ENCODE assay signal across 26 cellular contexts in the genomic region with DNA sequence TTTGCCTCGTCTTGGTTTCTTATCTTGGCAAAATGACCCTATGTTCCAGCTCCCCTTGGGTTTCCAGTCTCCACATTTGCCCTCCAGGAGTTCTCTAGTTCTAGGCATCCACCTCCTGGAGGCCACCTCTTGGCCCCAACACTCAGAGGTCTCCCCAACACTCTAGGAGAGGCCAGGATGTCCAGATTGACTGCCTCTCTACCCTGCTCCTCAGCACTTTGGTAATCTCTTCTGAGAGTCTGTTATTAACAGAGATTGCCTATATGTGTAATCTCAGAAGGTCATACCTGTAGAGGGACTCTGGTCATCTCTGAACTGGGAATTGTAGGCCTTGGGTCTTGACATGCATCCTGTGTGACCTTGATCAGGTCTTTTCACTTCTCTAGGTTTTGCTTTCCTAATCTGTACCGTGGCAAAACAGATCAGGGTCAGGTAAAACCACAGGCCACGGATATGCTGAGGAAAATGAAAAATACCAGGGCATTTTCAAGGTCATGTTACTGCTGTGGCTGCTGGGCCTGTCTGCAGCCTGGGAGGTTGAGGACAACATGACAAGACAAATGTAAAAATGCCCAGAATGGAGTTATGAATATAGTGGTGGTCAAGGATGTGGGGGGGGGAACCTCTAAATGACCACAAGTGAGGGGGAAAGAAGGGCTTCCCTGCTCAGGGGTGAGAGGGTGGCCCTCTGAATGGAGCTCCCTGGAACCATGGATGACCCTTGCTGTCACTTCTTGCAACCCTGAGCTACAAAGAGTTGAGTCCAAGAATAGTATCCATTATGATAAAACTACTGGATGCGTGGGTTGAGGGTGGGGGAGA. TPM values are rescaled to one million over a fixed set of nuclear protein-coding genes. Genes with fewer than 3 reads are reported as not detected.
A peak's percentile ranks its signal among the peaks of the same experiment; 100 is the strongest.
DNase-seq lines count a peak whose midpoint lies in the region; ATAC-seq and TF ChIP-seq lines count a peak whose summit lies in the region.
"Had no signal": no experiment of that assay in that cellular context is flagged by ENCODE, and none has a peak within 500 bp of the region (broad histone marks: within the 10 kb centered on the region; RNA-seq: fewer than 3 reads in every experiment).

No MANE protein-coding gene starts in this region.

- TF ChIP-seq EP300 in stomach (IDR thresholded peaks at IDR 0.05) = no peak

- no peak overlapping the region for H3K27ac ChIP-seq in CD8-positive, alpha-beta memory T cell (ENCODE audit: low read depth, low read length)
- H3K27ac ChIP-seq in Karpas-422 (ENCODE audit: low read length) = peak overlapping the region; percentile 10; the same call in 1 of the 2 replicates
- no peak overlapping the region for H3K27ac ChIP-seq in stomach
- H3K27ac ChIP-seq: heart right ventricle, left lung, pancreas, upper lobe of left lung had no signal

- TF ChIP-seq POLR2A in stomach (IDR thresholded peaks at IDR 0.05) = no peak

- TF ChIP-seq CTCF in stomach (IDR thresholded peaks at IDR 0.05) = no peak

- POLR2A ChIA-PET in CD8-positive, alpha-beta memory T cell (lab: Charles Lee) = interaction anchor here (1.0 to 1.2 kb wide), 2 partner anchors 13 to 15 kb away, joined by 3 read pairs; no protein-coding TSS in a partner anchor

- intact Hi-C loops in stomach (cut with DNase I; ENCODE audit: low total_unique reads) = no loop called here

- CTCF ChIA-PET in CD8-positive, alpha-beta memory T cell (lab: Charles Lee) = interaction anchor here (1.0 kb wide), 1 partner anchor 20 kb away, joined by 3 read pairs; no protein-coding TSS in a partner anchor

- no peak overlapping the region for H3K4me3 ChIP-seq in CD8-positive, alpha-beta memory T cell (ENCODE audit: low read length)
- H3K4me3 ChIP-seq in Karpas-422 (ENCODE audit: low read length) = no peak overlapping the region
- H3K4me3 ChIP-seq in stomach = no peak overlapping the region
- H3K4me3 ChIP-seq: heart right ventricle, left lung, pancreas, upper lobe of left lung had no signal

- no peaks in the 10 kb centered on the region for H4K20me1 ChIP-seq in Karpas-422 (ENCODE audit: insufficient read depth, low read depth, low read length)

- peaks cover 51 to 79% (median 69%) of the 10 kb centered on the region in 3 donors for H3K4me1 Mint-ChIP-seq in CD8-positive, alpha-beta memory T cell
- peaks cover 62 to 65% of the 10 kb centered on the region in 2 donors for H3K4me1 Mint-ChIP-seq in effector memory CD8-positive, alpha-beta T cell (ENCODE audit: low read depth in 2 of 2)

- 56 to 73% (median 65%) methylated on average over 4 of the region's 4 CpGs for WGBS in stomach, 5 donors

- peak overlapping the region in 5 of 7 donors; percentile 10 to 53 (median 52) for H3K4me3 Mint-ChIP-seq in CD8-positive, alpha-beta memory T cell
- peak overlapping the region; percentile 40 to 60 for H3K4me3 Mint-ChIP-seq in effector memory CD8-positive, alpha-beta T cell
- H3K4me3 Mint-ChIP-seq: activated CD4-positive, alpha-beta memory T cell treated with anti-CD3 and anti-CD28 coated beads, Interleukin-2, amount 10 ng/mL, durations not matched to agents 7 days and 5 days; activated T-cell treated with anti-CD3 and anti-CD28 coated beads, Interleukin-2, amount 50 U/mL, for 24 hours had no signal

- ATAC-seq in GM21423 (IDR thresholded peaks at IDR 0.05; ENCODE audit: unreplicated experiment) (peak; percentile 18), HG03520 (IDR thresholded peaks at IDR 0.05; ENCODE audit: unreplicated experiment) (no peak)
- ATAC-seq in effector memory CD8-positive, alpha-beta T cell (replicated peaks) = no peak
- ATAC-seq: heart right ventricle, left lung, right cardiac atrium had no signal

- peaks cover 0 to 1% of the 10 kb centered on the region in 2 donors for H3K27me3 Mint-ChIP-seq in CD8-positive, alpha-beta memory T cell
- no peaks in the 10 kb centered on the region for H3K27me3 Mint-ChIP-seq in effector memory CD8-positive, alpha-beta T cell

- no peak overlapping the region for H2AFZ ChIP-seq in Karpas-422 (ENCODE audit: low read length)

- H3K27me3 ChIP-seq in CD8-positive, alpha-beta memory T cell (ENCODE audit: insufficient read depth, low read length, poor library complexity, severe bottlenecking) = no peaks in the 10 kb centered on the region
- no peaks in the 10 kb centered on the region for H3K27me3 ChIP-seq in Karpas-422 (ENCODE audit: low read length)
- peaks cover 0 to 8% (median 0%) of the 10 kb centered on the region in 3 donors for H3K27me3 ChIP-seq in stomach
- H3K27me3 ChIP-seq: pancreas, upper lobe of left lung had no signal

- H3K9me3 Mint-ChIP-seq in CD8-positive, alpha-beta memory T cell = no peaks in the 10 kb centered on the region
- no peaks in the 10 kb centered on the region for H3K9me3 Mint-ChIP-seq in effector memory CD8-positive, alpha-beta T cell
- H3K9me3 Mint-ChIP-seq: activated CD4-positive, alpha-beta memory T cell treated with anti-CD3 and anti-CD28 coated beads, Interleukin-2, amount 10 ng/mL, durations not matched to agents 7 days and 5 days; activated T-cell treated with anti-CD3 and anti-CD28 coated beads, Interleukin-2, amount 50 U/mL, for 24 hours; naive B cell had no signal

- H3K4me1 ChIP-seq in CD8-positive, alpha-beta memory T cell (ENCODE audit: insufficient read depth, low read length) = peaks cover 42% of the 10 kb centered on the region
- H3K4me1 ChIP-seq in Karpas-422 (ENCODE audit: low read length) (peaks cover 70% of the 10 kb centered on the region), stomach (peaks cover 0 to 13% (median 0%) of the 10 kb centered on the region in 4 donors)

- no peak overlapping the region for H3K9ac ChIP-seq in Karpas-422 (ENCODE audit: low read length)

- no peaks in the 10 kb centered on the region for H3K36me3 Mint-ChIP-seq in CD8-positive, alpha-beta memory T cell
- H3K36me3 Mint-ChIP-seq in effector memory CD8-positive, alpha-beta T cell (ENCODE audit: insufficient read depth) = no peaks in the 10 kb centered on the region
- H3K36me3 Mint-ChIP-seq: naive B cell had no signal

- H3K36me3 ChIP-seq in CD8-positive, alpha-beta memory T cell (ENCODE audit: insufficient read depth, low read length) = no peaks in the 10 kb centered on the region
- H3K36me3 ChIP-seq in Karpas-422 (ENCODE audit: insufficient read depth, low read length) = no peaks in the 10 kb centered on the region
- H3K36me3 ChIP-seq in stomach = no peaks in the 10 kb centered on the region
- H3K36me3 ChIP-seq: heart right ventricle, left lung, pancreas, upper lobe of left lung had no signal

- no peak overlapping the region for H3K4me2 ChIP-seq in Karpas-422 (ENCODE audit: low read depth, low read length, poor library complexity, severe bottlenecking)

- no peak for DNase-seq in CD8-positive, alpha-beta memory T cell
- DNase-seq in Karpas-422 = peak; percentile 33
- no peak for DNase-seq in effector memory CD8-positive, alpha-beta T cell
- DNase-seq in stomach = no peak
- DNase-seq in NCI-H2196 treated with DMSO at 0.1 percent for 48 hours (lab: John Stamatoyannopoulos, UW; ENCODE audit: unreplicated experiment) = no peak
- no peak for DNase-seq in NCI-H510A treated with DMSO at 0.1 percent for 48 hours (lab: John Stamatoyannopoulos, UW)
- DNase-seq: activated CD4-positive, alpha-beta memory T cell treated with anti-CD3 and anti-CD28 coated beads, Interleukin-2, amount 10 ng/mL, durations not matched to agents 7 days and 5 days; activated naive CD4-positive, alpha-beta T cell treated with anti-CD3 and anti-CD28 coated beads, Interleukin-2, amount 50 U/mL, for 16 hours; activated T-cell treated with anti-CD3 and anti-CD28 coated beads, Interleukin-2, amount 50 U/mL, for 24 hours; C1 segment of cervical spinal cord; heart right ventricle; left lung; naive B cell; NCI-H1694 treated with DMSO at 0.1 percent for 48 hours; NCI-H2171 treated with DMSO at 0.1 percent for 48 hours; NCI-H748 treated with DMSO at 0.1 percent for 48 hours; pancreas; right cardiac atrium; stimulated activated CD4-positive, alpha-beta T cell treated with anti-CD3 and anti-CD28 coated beads, Interleukin-12 subunit alpha, Interleukin-12 subunit beta, amount 100 ng/mL, for 4 hours; stimulated activated CD4-positive, alpha-beta T cell treated with anti-CD3 and anti-CD28 coated beads, Interleukin-4, amount 100 ng/mL, for 4 hours; upper lobe of left lung had no signal

- no peaks in the 10 kb centered on the region for H3K79me2 ChIP-seq in Karpas-422 (ENCODE audit: low read length)

- peak overlapping the region in 7 of 8 donors; percentile 37 to 84 (median 59) for H3K27ac Mint-ChIP-seq in CD8-positive, alpha-beta memory T cell
- H3K27ac Mint-ChIP-seq in effector memory CD8-positive, alpha-beta T cell = peak overlapping the region; percentile 52 to 59
- H3K27ac Mint-ChIP-seq: activated CD4-positive, alpha-beta memory T cell treated with anti-CD3 and anti-CD28 coated beads, Interleukin-2, amount 10 ng/mL, durations not matched to agents 7 days and 5 days; activated T-cell treated with anti-CD3 and anti-CD28 coated beads, Interleukin-2, amount 50 U/mL, for 24 hours had no signal

- H3K9me3 ChIP-seq in CD8-positive, alpha-beta memory T cell (ENCODE audit: low read length) = no peaks in the 10 kb centered on the region
- no peaks in the 10 kb centered on the region for H3K9me3 ChIP-seq in Karpas-422 (ENCODE audit: low read length)
- no peaks in the 10 kb centered on the region for H3K9me3 ChIP-seq in stomach
- H3K9me3 ChIP-seq: heart right ventricle, left lung, pancreas, upper lobe of left lung had no signal

- no peaks in the 10 kb centered on the region for H3K9me2 ChIP-seq in Karpas-422 (replicated peaks; ENCODE audit: insufficient read depth, low read length)

RNA-seq across cellular contexts. Expression of a gene that starts 5.0 kb away (rescaled TPM):
- 100 to 1,000 TPM; 519 to 562 TPM for total RNA-seq in CD8-positive, alpha-beta memory T cell
- 4.9 TPM for polyA plus RNA-seq in CD8-positive, alpha-beta memory T cell
- total RNA-seq in Karpas-422 (2014; rRNA removed; shearing (Covaris generic); ENCODE audit: low replicate concordance) = 14.9 and 26.9 TPM in 2 replicates
- under 1 TPM in 1 of 5 donors, not detected in 4; 0.73 TPM for total RNA-seq in stomach
- polyA plus RNA-seq in stomach = 1 to 10 TPM in 2 of 3 donors, under 1 TPM in 1; 0.25 to 4.3 (median 3.5) TPM
- total RNA-seq: dermis microvascular lymphatic vessel endothelial cell, fibroblast of villous mesenchyme, HT1080 had no signal

RNA-seq across cellular contexts. Expression of a gene that starts 9.3 kb away (rescaled TPM):
- total RNA-seq in CD8-positive, alpha-beta memory T cell = 100 to 1,000 TPM; 138 to 164 TPM
- polyA plus RNA-seq in CD8-positive, alpha-beta memory T cell = 2.9 TPM
- 1.9 and 6.4 TPM in 2 replicates for total RNA-seq in Karpas-422 (2014; rRNA removed; shearing (Covaris generic); ENCODE audit: low replicate concordance)
- total RNA-seq in stomach = 10 to 100 TPM in 1 of 5 donors, not detected in 4; 34.4 TPM
- 1 to 10 TPM in 2 of 3 donors, under 1 TPM in 1; 0.30 to 2.7 (median 1.2) TPM for polyA plus RNA-seq in stomach
- total RNA-seq: dermis microvascular lymphatic vessel endothelial cell, fibroblast of villous mesenchyme, HT1080, right cardiac atrium had no signal

RNA-seq across cellular contexts. Expression of a gene that starts 29.4 kb away (rescaled TPM):
- total RNA-seq in CD8-positive, alpha-beta memory T cell = 1 to 10 TPM; 3.3 to 4.4 TPM
- 0.49 TPM for polyA plus RNA-seq in CD8-positive, alpha-beta memory T cell
- 0.63 and 3.6 TPM in 2 replicates for total RNA-seq in Karpas-422 (2014; rRNA removed; shearing (Covaris generic); ENCODE audit: low replicate concordance)
- total RNA-seq in stomach = 1 to 10 TPM in 2 of 5 donors, not detected in 3; 1.5 to 1.7 TPM
- polyA plus RNA-seq in stomach = 1 to 10 TPM in 1 of 3 donors, under 1 TPM in 1, not detected in 1; 0.81 to 4.6 TPM
- total RNA-seq: HT1080 had no signal

RNA-seq across cellular contexts. Expression of a gene that starts 58.5 kb away (rescaled TPM):
- under 1 TPM; 0.20 to 0.51 TPM for total RNA-seq in CD8-positive, alpha-beta memory T cell
- not detected for polyA plus RNA-seq in CD8-positive, alpha-beta memory T cell
- not detected in 2 replicates for total RNA-seq in Karpas-422 (2014; rRNA removed; shearing (Covaris generic); ENCODE audit: low replicate concordance)
- total RNA-seq in stomach = 1 to 10 TPM in 1 of 5 donors, not detected in 4; 5.8 TPM
- under 1 TPM in 1 of 3 donors, not detected in 2; 0.65 TPM for polyA plus RNA-seq in stomach
- total RNA-seq: dermis microvascular lymphatic vessel endothelial cell, fibroblast of villous mesenchyme had no signal
- polyA plus RNA-seq: right cardiac atrium had no signal

Comparison
In these comparisons a context has a peak if more than half of its experiments do, and no peak if none do; other contexts are left out.
1. RNA of a gene that starts 5.0 kb away (total RNA-seq): 519 to 562 TPM in CD8-positive, alpha-beta memory T cell; 14.9 to 26.9 TPM in Karpas-422 and 0.73 TPM in stomach; every median in the first group is over 10 times any median in the second.